In the genomic region with DNA sequence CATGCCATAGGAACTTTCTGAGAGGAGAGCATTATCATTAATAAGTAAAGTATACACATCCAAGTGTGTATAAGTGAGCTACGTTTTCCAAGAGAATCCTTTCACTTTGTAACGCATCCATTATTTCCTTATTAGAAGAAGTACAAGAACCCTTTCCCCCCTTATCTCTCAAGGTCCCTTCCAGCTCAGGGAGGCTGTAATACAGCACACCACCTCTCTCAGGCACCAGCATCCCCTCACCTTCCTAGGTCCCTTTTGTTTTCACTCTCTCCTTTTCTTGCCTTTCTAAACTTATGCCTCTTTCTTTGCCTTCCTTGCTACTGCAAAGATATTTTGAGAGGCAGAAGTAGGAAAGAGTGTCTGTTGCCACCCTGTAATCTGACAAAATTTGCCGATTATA, we compare ENCODE assay signal across 1 cellular context.
TF ChIP-seq lines count a peak whose summit lies in the region.

No MANE protein-coding gene starts in this region.

TF ChIP-seq in endothelial cell of umbilical vein, 7 proteins besides CTCF, POLR2A, EP300 and RAD21 (continued from another document):
- TF ChIP-seq JUN (IDR thresholded peaks at IDR 0.05; ENCODE audit: borderline replicate concordance, insufficient read depth, insufficient read length, low read depth), result no peak
- TF ChIP-seq EZH2 (IDR thresholded peaks at IDR 0.05; ENCODE audit: borderline replicate concordance, low read depth, low read length, severe bottlenecking), result no peak
- TF ChIP-seq GATA2 (IDR thresholded peaks at IDR 0.05; ENCODE audit: insufficient read depth, insufficient read length, low read depth, low read length), result no peak
- no peak for TF ChIP-seq POLR2AphosphoS5 (IDR thresholded peaks at IDR 0.05; ENCODE audit: insufficient read depth, low read depth, low read length)
- TF ChIP-seq, protein P1, sequence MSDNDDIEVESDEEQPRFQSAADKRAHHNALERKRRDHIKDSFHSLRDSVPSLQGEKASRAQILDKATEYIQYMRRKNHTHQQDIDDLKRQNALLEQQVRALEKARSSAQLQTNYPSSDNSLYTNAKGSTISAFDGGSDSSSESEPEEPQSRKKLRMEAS (IDR thresholded peaks at IDR 0.05; ENCODE audit: insufficient read depth, insufficient read length), result no peak
